Comparison of ENCODE assay signal across 13 cellular contexts in genomic region chr1:107804134-107804533, GRCh38.
A peak's percentile ranks its signal among the peaks of the same experiment; 100 is the strongest.
DNase-seq lines count a peak whose midpoint lies in the region; ATAC-seq and TF ChIP-seq lines count a peak whose summit lies in the region.
"Had no signal": no experiment of that assay in that cellular context is flagged by ENCODE, and none has a peak within 500 bp of the region (broad histone marks: within the 10 kb centered on the region; RNA-seq: fewer than 3 reads in every experiment).

No MANE protein-coding gene starts in this region.

- no peaks in the 10 kb centered on the region for H3K27me3 ChIP-seq in CD4-positive, alpha-beta T cell (ENCODE audit: control insufficient read depth, insufficient read depth, low read length)

- POLR2A ChIA-PET in CD4-positive, alpha-beta T cell (lab: Charles Lee) = no interaction called here

- no peaks in the 10 kb centered on the region for H3K27me3 Mint-ChIP-seq in CD4-positive, alpha-beta T cell
- no peaks in the 10 kb centered on the region for H3K27me3 Mint-ChIP-seq in IgD-negative memory B cell
- no peaks in the 10 kb centered on the region for H3K27me3 Mint-ChIP-seq in central memory CD8-positive, alpha-beta T cell

- no peaks in the 10 kb centered on the region for H3K9me3 Mint-ChIP-seq in CD4-positive, alpha-beta T cell
- H3K9me3 Mint-ChIP-seq in IgD-negative memory B cell = peaks cover 0 to 4% (median 3%) of the 10 kb centered on the region in 3 donors
- H3K9me3 Mint-ChIP-seq in central memory CD8-positive, alpha-beta T cell = no peaks in the 10 kb centered on the region

- ATAC-seq in CD4-positive, alpha-beta T cell (ENCODE audit: poor library complexity) = peak; percentile 82
- ATAC-seq in central memory CD8-positive, alpha-beta T cell (replicated peaks; ENCODE audit: extremely low read depth, poor library complexity, severe bottlenecking) = peak; percentile 77
- no peak for ATAC-seq in GM21367 (IDR thresholded peaks at IDR 0.05; ENCODE audit: unreplicated experiment)
- ATAC-seq: SK-N-SH treated with all-trans-retinoic acid at 6 μM for 48 hours had no signal

- no peaks in the 10 kb centered on the region for H3K9me3 ChIP-seq in CD4-positive, alpha-beta T cell (ENCODE audit: control insufficient read depth, low read length)

- intact Hi-C loops in CD4-positive, alpha-beta T cell (cut with DNase I, micrococcal nuclease) = no loop called here

- CTCF ChIA-PET in CD4-positive, alpha-beta T cell (lab: Charles Lee) = no interaction called here

- H3K4me3 Mint-ChIP-seq in CD4-positive, alpha-beta T cell = peak overlapping the region; percentile 36
- peak overlapping the region; percentile 49 to 89 (median 62) for H3K4me3 Mint-ChIP-seq in IgD-negative memory B cell
- H3K4me3 Mint-ChIP-seq in central memory CD8-positive, alpha-beta T cell = peak overlapping the region; percentile 38
- H3K4me3 Mint-ChIP-seq: nephron had no signal

- peak overlapping the region; percentile 24 for H3K27ac Mint-ChIP-seq in CD4-positive, alpha-beta T cell
- H3K27ac Mint-ChIP-seq in IgD-negative memory B cell = peak overlapping the region; percentile 41 to 87 (median 63)
- peak overlapping the region; percentile 54 for H3K27ac Mint-ChIP-seq in central memory CD8-positive, alpha-beta T cell (ENCODE audit: low read depth)
- H3K27ac Mint-ChIP-seq: activated naive CD4-positive, alpha-beta T cell treated with anti-CD3 and anti-CD28 coated beads, Interleukin-2, amount 50 U/mL, for 72 hours; nephron had no signal

- no peaks in the 10 kb centered on the region for H3K36me3 Mint-ChIP-seq in CD4-positive, alpha-beta T cell (ENCODE audit: low read depth)
- peaks cover 3% of the 10 kb centered on the region for H3K36me3 Mint-ChIP-seq in IgD-negative memory B cell
- H3K36me3 Mint-ChIP-seq in central memory CD8-positive, alpha-beta T cell (ENCODE audit: insufficient read depth) = peaks cover 2% of the 10 kb centered on the region

- TF ChIP-seq CTCF in CD4-positive, alpha-beta T cell (IDR thresholded peaks at IDR 0.05) = no peak

- no peak for DNase-seq in CD4-positive, alpha-beta T cell
- DNase-seq in SIG-M5 (lab: John Stamatoyannopoulos, UW) (peak; percentile 48), NCI-H1694 (lab: John Stamatoyannopoulos, UW) (no peak), iPS-NIHi7 (ENCODE audit: extremely low spot score) (no peak), NCI-H446 treated with DMSO at 0.1 percent for 48 hours (lab: John Stamatoyannopoulos, UW) (no peak)
- no peak for DNase-seq in central memory CD8-positive, alpha-beta T cell (ENCODE audit: low spot score in 2 of 2)
- DNase-seq: NCI-H187 had no signal

- H3K4me1 Mint-ChIP-seq in CD4-positive, alpha-beta T cell (ENCODE audit: low read depth) = peaks cover 45% of the 10 kb centered on the region
- peaks cover 60 to 70% (median 68%) of the 10 kb centered on the region in 3 donors for H3K4me1 Mint-ChIP-seq in IgD-negative memory B cell
- peaks cover 50% of the 10 kb centered on the region for H3K4me1 Mint-ChIP-seq in central memory CD8-positive, alpha-beta T cell

- H3K27ac ChIP-seq in CD4-positive, alpha-beta T cell (ENCODE audit: low read depth, low read length) = no peak overlapping the region
- H3K27ac ChIP-seq: epithelial cell of prostate had no signal
